ENCODE assay signal across 15 cellular contexts in the genomic region with DNA sequence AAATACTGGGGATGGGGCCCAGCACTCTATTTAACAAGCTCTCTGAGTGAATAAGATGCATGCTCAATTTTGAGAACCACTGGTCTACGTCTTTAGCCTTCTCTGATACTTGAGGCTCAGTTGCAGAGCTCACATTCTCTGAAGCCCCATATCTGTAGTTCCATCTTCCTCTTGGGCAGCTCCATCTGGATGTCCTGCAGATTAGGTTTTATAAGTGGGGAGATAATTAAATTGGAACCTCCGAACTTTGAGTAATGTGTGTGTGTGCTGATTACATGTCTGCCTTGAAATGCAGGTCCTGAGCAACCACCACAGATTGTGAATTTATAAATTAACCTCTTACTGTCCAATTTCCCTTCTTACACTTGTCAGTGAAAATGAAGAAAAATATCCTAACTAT. TPM values are rescaled to one million over a fixed set of nuclear protein-coding genes. Genes with fewer than 3 reads are reported as not detected.
DNase-seq lines count a peak whose midpoint lies in the region; ATAC-seq, FAIRE-seq and TF ChIP-seq lines count a peak whose summit lies in the region.
"Had no signal": no experiment of that assay in that cellular context is flagged by ENCODE, and none has a peak within 500 bp of the region (broad histone marks: within the 10 kb centered on the region; RNA-seq: fewer than 3 reads in every experiment).

No MANE protein-coding gene starts in this region.

- H3K4me3 Mint-ChIP-seq in activated T-cell treated with anti-CD3 and anti-CD28 coated beads, Interleukin-2, amount 50 U/mL, for 24 hours, result no peak overlapping the region
- no peak overlapping the region for H3K4me3 Mint-ChIP-seq in glutamatergic neuron (ENCODE audit: unreplicated experiment)
- H3K4me3 Mint-ChIP-seq: activated CD4-positive, alpha-beta memory T cell treated with anti-CD3 and anti-CD28 coated beads, Interleukin-2, amount 10 ng/mL, durations not matched to agents 7 days and 5 days; activated naive CD8-positive, alpha-beta T cell treated with anti-CD3 and anti-CD28 coated beads, Interleukin-2, amount 50 U/mL, for 24 hours; activated T-helper 1 cell treated with anti-CD3 and anti-CD28 coated beads, Interleukin-12 subunit alpha, Interleukin-12 subunit beta, Interleukin-2, Interleukin-4 antibody, amounts not matched to agents 30 ng/mL and 10 ng/mL and 1 ng/mL, durations not matched to agents 14 hours and 24 hours and 36 hours had no signal

- H3K4me3 ChIP-seq in stomach smooth muscle (ENCODE audit: low read length in 2 of 2) (no peak overlapping the region), brain microvascular endothelial cell (ENCODE audit: low read depth, low read length) (no peak overlapping the region), kidney (ENCODE audit: low read length in 2 of 2) (no peak overlapping the region)
- H3K4me3 ChIP-seq: thyroid gland had no signal

- intact Hi-C loops in kidney (cut with DNase I), result no loop called here

- FAIRE-seq in kidney (lab: Jason Lieb, UNC), result no peak

- H3K27ac ChIP-seq in stomach smooth muscle (ENCODE audit: low read length) (peak overlapping the region; percentile 64), brain microvascular endothelial cell (no peak overlapping the region), kidney (ENCODE audit: low read depth in 2 of 2, low read length in 2 of 2) (no peak overlapping the region)
- H3K27ac ChIP-seq: C4-2B, thyroid gland had no signal

- peaks cover 47% of the 10 kb centered on the region for H3K4me1 Mint-ChIP-seq in activated T-cell treated with anti-CD3 and anti-CD28 coated beads, Interleukin-2, amount 50 U/mL, for 24 hours (ENCODE audit: low read depth)
- H3K4me1 Mint-ChIP-seq in glutamatergic neuron (ENCODE audit: low read depth, unreplicated experiment), result peaks cover 13% of the 10 kb centered on the region

- H3K9ac ChIP-seq in stomach smooth muscle (ENCODE audit: low read length in 2 of 2) (no peak overlapping the region), kidney (ENCODE audit: low read length in 2 of 2) (no peak overlapping the region)

- DNase-seq in activated T-cell treated with anti-CD3 and anti-CD28 coated beads, Interleukin-2, amount 50 U/mL, for 24 hours, result no peak
- DNase-seq in activated T-cell treated with anti-CD3 and anti-CD28 coated beads for 4 hours, result no peak
- peak; percentile 97 for DNase-seq in SK-N-DZ (ENCODE audit: low spot score)
- no peak for DNase-seq in glutamatergic neuron
- no peak for DNase-seq in brain microvascular endothelial cell
- no peak for DNase-seq in kidney
- DNase-seq: activated CD4-positive, alpha-beta memory T cell treated with anti-CD3 and anti-CD28 coated beads, Interleukin-2, amount 10 ng/mL, durations not matched to agents 7 days and 5 days; activated naive CD8-positive, alpha-beta T cell treated with anti-CD3 and anti-CD28 coated beads, Interleukin-2, amount 50 U/mL, for 24 hours; DMS79; effector memory CD4-positive, alpha-beta T cell; thyroid gland had no signal

- H3K9me3 Mint-ChIP-seq in activated T-cell treated with anti-CD3 and anti-CD28 coated beads, Interleukin-2, amount 50 U/mL, for 24 hours, result no peaks in the 10 kb centered on the region
- H3K9me3 Mint-ChIP-seq in glutamatergic neuron (ENCODE audit: unreplicated experiment), result no peaks in the 10 kb centered on the region
- H3K9me3 Mint-ChIP-seq: activated CD4-positive, alpha-beta memory T cell treated with anti-CD3 and anti-CD28 coated beads, Interleukin-2, amount 10 ng/mL, durations not matched to agents 7 days and 5 days; activated naive CD8-positive, alpha-beta T cell treated with anti-CD3 and anti-CD28 coated beads, Interleukin-2, amount 50 U/mL, for 24 hours; activated T-helper 1 cell treated with anti-CD3 and anti-CD28 coated beads, Interleukin-12 subunit alpha, Interleukin-12 subunit beta, Interleukin-2, Interleukin-4 antibody, amounts not matched to agents 30 ng/mL and 10 ng/mL and 1 ng/mL, durations not matched to agents 14 hours and 24 hours and 36 hours had no signal

- H3K36me3 ChIP-seq in stomach smooth muscle (ENCODE audit: control insufficient read depth in 2 of 2, insufficient read depth in 2 of 2, low read length in 2 of 2), result peaks cover 6 to 13% of the 10 kb centered on the region in 2 donors
- peaks cover 11% of the 10 kb centered on the region for H3K36me3 ChIP-seq in brain microvascular endothelial cell (replicated peaks)
- peaks cover 8 to 9% of the 10 kb centered on the region in 2 donors for H3K36me3 ChIP-seq in kidney (ENCODE audit: control insufficient read depth in 1 of 2, insufficient read depth in 2 of 2, low read length in 2 of 2)

- no peak for TF ChIP-seq CTCF in glutamatergic neuron (IDR thresholded peaks at IDR 0.05; ENCODE audit: partially characterized antibody, unreplicated experiment)
- TF ChIP-seq CTCF in brain microvascular endothelial cell (IDR thresholded peaks at IDR 0.05; ENCODE audit: low read depth, low read length, missing control alignments), result no peak
- no peak for TF ChIP-seq CTCF in kidney (IDR thresholded peaks at IDR 0.05; ENCODE audit: borderline replicate concordance, extremely low read depth, insufficient read depth)

- H3K27ac Mint-ChIP-seq in activated T-cell treated with anti-CD3 and anti-CD28 coated beads, Interleukin-2, amount 50 U/mL, for 24 hours, result peak overlapping the region; percentile 7
- peak overlapping the region; percentile 29 for H3K27ac Mint-ChIP-seq in glutamatergic neuron (ENCODE audit: unreplicated experiment)
- H3K27ac Mint-ChIP-seq: activated CD4-positive, alpha-beta memory T cell treated with anti-CD3 and anti-CD28 coated beads, Interleukin-2, amount 10 ng/mL, durations not matched to agents 7 days and 5 days had no signal

- H3K4me1 ChIP-seq in stomach smooth muscle (ENCODE audit: control insufficient read depth, insufficient read depth, low read length) (peaks cover 37% of the 10 kb centered on the region), kidney (ENCODE audit: control insufficient read depth in 1 of 2, insufficient read depth in 1 of 2, low read depth in 1 of 2, low read length in 2 of 2) (peaks cover 0 to 6% of the 10 kb centered on the region in 2 donors)
- H3K4me1 ChIP-seq: thyroid gland had no signal

- H3K9me3 ChIP-seq in stomach smooth muscle (ENCODE audit: control insufficient read depth in 2 of 2, low read length in 2 of 2) (no peaks in the 10 kb centered on the region), kidney (ENCODE audit: control insufficient read depth in 1 of 2, low read length in 2 of 2) (no peaks in the 10 kb centered on the region)
- H3K9me3 ChIP-seq: thyroid gland had no signal

- in situ Hi-C loops in brain microvascular endothelial cell (cut with HindIII; ENCODE audit: low pct_ligation_motif_present, low sequenced_read_pairs), result no loop called here

- no peaks in the 10 kb centered on the region for H3K27me3 Mint-ChIP-seq in activated T-cell treated with anti-CD3 and anti-CD28 coated beads, Interleukin-2, amount 50 U/mL, for 24 hours
- H3K27me3 Mint-ChIP-seq in glutamatergic neuron (ENCODE audit: unreplicated experiment), result no peaks in the 10 kb centered on the region
- H3K27me3 Mint-ChIP-seq: activated CD4-positive, alpha-beta memory T cell treated with anti-CD3 and anti-CD28 coated beads, Interleukin-2, amount 10 ng/mL, durations not matched to agents 7 days and 5 days; activated naive CD8-positive, alpha-beta T cell treated with anti-CD3 and anti-CD28 coated beads, Interleukin-2, amount 50 U/mL, for 24 hours had no signal

- H3K36me3 Mint-ChIP-seq in activated T-cell treated with anti-CD3 and anti-CD28 coated beads, Interleukin-2, amount 50 U/mL, for 24 hours (ENCODE audit: low read depth), result peaks cover 58% of the 10 kb centered on the region
- peaks cover 4% of the 10 kb centered on the region for H3K36me3 Mint-ChIP-seq in glutamatergic neuron (ENCODE audit: unreplicated experiment)

- no peak for ATAC-seq in HG02798 (IDR thresholded peaks at IDR 0.05; ENCODE audit: poor library complexity, unreplicated experiment)

- H3K27me3 ChIP-seq in stomach smooth muscle (ENCODE audit: control insufficient read depth in 1 of 2, insufficient read depth in 2 of 2, low read length in 2 of 2) (no peaks in the 10 kb centered on the region), brain microvascular endothelial cell (replicated peaks) (no peaks in the 10 kb centered on the region)
- H3K27me3 ChIP-seq: thyroid gland had no signal

RNA-seq across cellular contexts. Expression of gene RASL11A, which starts 7.2 kb away (rescaled TPM):
- polyA plus RNA-seq in SK-N-DZ (2014; cell fraction: cytosol; rRNA removed), result 9.6 and 13.2 TPM in 2 replicates
- 6.0 and 6.5 TPM in 2 replicates for polyA plus RNA-seq in SK-N-DZ (2014; cell fraction: nucleus; rRNA removed)
- total RNA-seq in glutamatergic neuron (ENCODE audit: unreplicated experiment) (1.8 TPM), kidney (42.4 TPM)
- polyA plus RNA-seq in kidney (ENCODE audit: insufficient read depth, low read depth, low replicate concordance), result 66.6 TPM

RNA-seq across cellular contexts. Expression of gene RPL21, which starts 12.1 kb away (rescaled TPM):
- polyA plus RNA-seq in SK-N-DZ (2014; cell fraction: cytosol; rRNA removed), result 2,704 and 3,032 TPM in 2 replicates
- polyA plus RNA-seq in SK-N-DZ (2014; cell fraction: nucleus; rRNA removed), result 1,401 and 2,146 TPM in 2 replicates
- 478 TPM for total RNA-seq in glutamatergic neuron (ENCODE audit: unreplicated experiment)
- 864 TPM for total RNA-seq in kidney
- 2,520 TPM for polyA plus RNA-seq in kidney (ENCODE audit: insufficient read depth, low read depth, low replicate concordance)

Comparison
In these comparisons a context has a peak if more than half of its experiments do, and no peak if none do; other contexts are left out.
1. RNA of gene RASL11A, which starts 7.2 kb away (total RNA-seq): 42.4 TPM in kidney (single experiment); 1.8 TPM in glutamatergic neuron (single experiment); every median in the first group is over 10 times any median in the second.